ENCODE assay signal across 8 cellular contexts in genomic region chr1:52002038-52002917, GRCh38. TPM values are rescaled to one million over a fixed set of nuclear protein-coding genes. Genes with fewer than 3 reads are reported as not detected.
DNase-seq lines count a peak whose midpoint lies in the region; ATAC-seq, FAIRE-seq and TF ChIP-seq lines count a peak whose summit lies in the region.

No MANE protein-coding gene starts in this region.

- intact Hi-C loops in mammary epithelial cell (cut with micrococcal nuclease): loop anchor here (1.0 to 5.0 kb wide), 6 partner anchors 65 to 375 kb away; partner anchors contain the start of gene NRDC
- intact Hi-C loops in kidney (cut with DNase I): loop anchor here (10.0 kb wide), 1 partner anchor 97 kb away; no protein-coding TSS in a partner anchor

- no peaks in the 10 kb centered on the region for H3K27me3 ChIP-seq in SK-N-SH (ENCODE audit: insufficient read depth)
- no peaks in the 10 kb centered on the region for H3K27me3 ChIP-seq in mammary epithelial cell (ENCODE audit: insufficient read depth, low read length)

- dilution Hi-C loops in mammary epithelial cell (cut with HindIII; ENCODE audit: low sequenced_read_pairs): no loop called here

- TF ChIP-seq EP300 in SK-N-SH (IDR thresholded peaks at IDR 0.05; ENCODE audit: borderline replicate concordance in 1 of 2, low read depth in 1 of 2, low read length in 1 of 2): no peak

- BruUV-seq in mammary epithelial cell (replicated peaks; lab: Mats Ljungman, UMichigan): no TSS peak

- H3K9me3 ChIP-seq in SK-N-SH (no peaks in the 10 kb centered on the region), mammary epithelial cell (replicated peaks; ENCODE audit: insufficient read depth, low read length) (no peaks in the 10 kb centered on the region), kidney (ENCODE audit: control insufficient read depth in 1 of 2, low read length in 2 of 2) (no peaks in the 10 kb centered on the region)

- 47% methylated on average over 9 of the region's 9 CpGs for WGBS in SK-N-SH (ENCODE audit: low lambda C conversion rate)
- WGBS in mammary epithelial cell (ENCODE audit: low coverage, missing lambda C conversion rate): 54% methylated on average over 9 of the region's 9 CpGs

- H3K4me3 ChIP-seq in SK-N-SH (ENCODE audit: low read depth in 2 of 2, low read length in 1 of 2) (no peak overlapping the region), mammary epithelial cell (replicated peaks in 1 of 3; ENCODE audit: insufficient read depth in 1 of 3, low read depth in 2 of 3, low read length in 3 of 3) (no peak overlapping the region), kidney (ENCODE audit: low read length in 2 of 2) (no peak overlapping the region)

- in situ Hi-C loops in mammary epithelial cell (cut with MboI; ENCODE audit: low sequenced_read_pairs in 2 of 2): loop anchor here (5.0 kb wide), 2 partner anchors 95 to 105 kb away; no protein-coding TSS in a partner anchor

- H3K36me3 ChIP-seq in SK-N-SH (replicated peaks in 1 of 2; ENCODE audit: control insufficient read depth in 1 of 2, insufficient read depth in 2 of 2, low read length in 1 of 2) (no peaks in the 10 kb centered on the region), mammary epithelial cell (ENCODE audit: insufficient read depth, low read length) (no peaks in the 10 kb centered on the region), kidney (ENCODE audit: control insufficient read depth in 1 of 2, insufficient read depth in 2 of 2, low read length in 2 of 2) (no peaks in the 10 kb centered on the region)

- peaks cover 11% of the 10 kb centered on the region for H3F3A ChIP-seq in SK-N-SH (replicated peaks; ENCODE audit: insufficient read depth)

- H3K4me1 ChIP-seq in SK-N-SH (ENCODE audit: control insufficient read depth in 1 of 2, insufficient read depth in 2 of 2, low read depth in 1 of 2, low read length in 1 of 2): peaks cover 6 to 16% of the 10 kb centered on the region in 2 experiments; a peak in 2 of 4 replicates
- H3K4me1 ChIP-seq in mammary epithelial cell (ENCODE audit: insufficient read depth, low read length): peaks cover 11% of the 10 kb centered on the region
- H3K4me1 ChIP-seq in kidney (ENCODE audit: control insufficient read depth in 1 of 2, insufficient read depth in 1 of 2, low read depth in 1 of 2, low read length in 2 of 2): peaks cover 4 to 5% of the 10 kb centered on the region in 2 donors

- H3K79me2 ChIP-seq in SK-N-SH (ENCODE audit: insufficient read depth) (no peaks in the 10 kb centered on the region), mammary epithelial cell (ENCODE audit: insufficient read depth, low read length) (no peaks in the 10 kb centered on the region)

- TF ChIP-seq CTCF in SK-N-SH (IDR thresholded peaks at IDR 0.05): peak; percentile 95
- TF ChIP-seq CTCF in mammary epithelial cell (conservative IDR thresholded peaks at IDR 0.05 in 1 of 2, IDR thresholded peaks at IDR 0.05 in 1 of 2; ENCODE audit: extremely low read depth in 1 of 2, insufficient read depth in 1 of 2, low read depth in 1 of 2, low read length in 2 of 2): peak; percentile 92 to 97
- TF ChIP-seq CTCF in kidney (IDR thresholded peaks at IDR 0.05; ENCODE audit: borderline replicate concordance, extremely low read depth, insufficient read depth): peak; percentile 95

- H4K20me1 ChIP-seq in SK-N-SH (ENCODE audit: insufficient read depth) (no peaks in the 10 kb centered on the region), mammary epithelial cell (ENCODE audit: insufficient read depth, low read length) (no peaks in the 10 kb centered on the region)

- peak; percentile 97 for TF ChIP-seq RAD21 in SK-N-SH (IDR thresholded peaks at IDR 0.05; ENCODE audit: low read length)

- CTCF ChIA-PET in SK-N-SH (lab: Yijun Ruan, JAX): interaction anchor here (0.9 to 7.6 kb wide), 6 partner anchors 15 to 104 kb away, joined by 3 to 117 read pairs (median 3); no protein-coding TSS in a partner anchor
- CTCF ChIA-PET in mammary epithelial cell (lab: Charles Lee; ENCODE audit: low non-redundant PET): no interaction called here

- no peak overlapping the region for H3K9ac ChIP-seq in SK-N-SH
- no peak overlapping the region for H3K9ac ChIP-seq in mammary epithelial cell (ENCODE audit: insufficient read depth, low read length)
- H3K9ac ChIP-seq in kidney (ENCODE audit: low read length in 2 of 2): no peak overlapping the region

- ATAC-seq in HG02642 (IDR thresholded peaks at IDR 0.05; ENCODE audit: poor library complexity, unreplicated experiment): peak; percentile 71

- H2AFZ ChIP-seq in SK-N-SH (ENCODE audit: low read depth): no peak overlapping the region
- H2AFZ ChIP-seq in mammary epithelial cell (ENCODE audit: low read depth, low read length): no peak overlapping the region

- DNase-seq in activated gamma-delta T cell treated with Interleukin-2 at 50 U/mL for 16 hours (peak; percentile 53), activated gamma-delta T cell (lab: John Stamatoyannopoulos, UW) (no peak), NCI-H146 (lab: John Stamatoyannopoulos, UW) (peak; percentile 86), SK-N-SH (peak; percentile 79), mammary epithelial cell (peak; percentile 75), kidney (no peak)
- DNase-seq in stimulated activated CD4-positive, alpha-beta T cell treated with anti-CD3 and anti-CD28 coated beads, TNF-alpha, amount 100 ng/mL, for 48 hours (ENCODE audit: low read depth in 3 of 3): peak; percentile 5 to 76 (median 41)

- FAIRE-seq in kidney (lab: Jason Lieb, UNC): no peak

- POLR2A ChIA-PET in SK-N-SH (lab: Yijun Ruan, JAX): interaction anchor here (1.6 kb wide), 1 partner anchor 104 kb away, joined by 3 read pairs; no protein-coding TSS in a partner anchor

- H3K27ac ChIP-seq in SK-N-SH (ENCODE audit: low read depth in 2 of 2, low read length in 1 of 2) (no peak overlapping the region), mammary epithelial cell (ENCODE audit: insufficient read depth, low read depth, low read length) (no peak overlapping the region), kidney (ENCODE audit: low read depth in 2 of 2, low read length in 2 of 2) (no peak overlapping the region)

- H3K4me2 ChIP-seq in SK-N-SH (no peak overlapping the region), mammary epithelial cell (ENCODE audit: insufficient read depth, low read depth, low read length) (no peak overlapping the region)

- H3K9me2 ChIP-seq in SK-N-SH: no peaks in the 10 kb centered on the region

TF ChIP-seq in SK-N-SH, 30 proteins besides CTCF, POLR2A, EP300 and RAD21 (continues in another document):
- no peak for TF ChIP-seq GABPA (IDR thresholded peaks at IDR 0.05; ENCODE audit: low read depth)
- TF ChIP-seq SIN3A (IDR thresholded peaks at IDR 0.05; ENCODE audit: borderline replicate concordance, low read depth, low read length): 0 out of 2 replicates have a peak, but pooled peaks have one; percentile 11
- TF ChIP-seq SMC3 (IDR thresholded peaks at IDR 0.05; ENCODE audit: low read depth, low read length): peak; percentile 96
- no peak for TF ChIP-seq RFX5 (IDR thresholded peaks at IDR 0.05; ENCODE audit: low read length)
- TF ChIP-seq, protein P1, sequence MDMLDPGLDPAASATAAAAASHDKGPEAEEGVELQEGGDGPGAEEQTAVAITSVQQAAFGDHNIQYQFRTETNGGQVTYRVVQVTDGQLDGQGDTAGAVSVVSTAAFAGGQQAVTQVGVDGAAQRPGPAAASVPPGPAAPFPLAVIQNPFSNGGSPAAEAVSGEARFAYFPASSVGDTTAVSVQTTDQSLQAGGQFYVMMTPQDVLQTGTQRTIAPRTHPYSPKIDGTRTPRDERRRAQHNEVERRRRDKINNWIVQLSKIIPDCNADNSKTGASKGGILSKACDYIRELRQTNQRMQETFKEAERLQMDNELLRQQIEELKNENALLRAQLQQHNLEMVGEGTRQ (IDR thresholded peaks at IDR 0.05; ENCODE audit: borderline replicate concordance, low read depth, low read length): no peak
- TF ChIP-seq FOXM1 (IDR thresholded peaks at IDR 0.05; ENCODE audit: low read depth): no peak
- no peak for TF ChIP-seq NRF1 (IDR thresholded peaks at IDR 0.05; ENCODE audit: low read depth, low read length)
- no peak for TF ChIP-seq NFIC (IDR thresholded peaks at IDR 0.05; ENCODE audit: borderline replicate concordance)
- TF ChIP-seq FOXJ3 (CRISPR knock-in tag; IDR thresholded peaks at IDR 0.05): no peak
- no peak for TF ChIP-seq JUND (IDR thresholded peaks at IDR 0.05)
- TF ChIP-seq TEAD4 (IDR thresholded peaks at IDR 0.05; ENCODE audit: borderline replicate concordance, insufficient read depth): no peak

RNA-seq across cellular contexts. Expression of gene RAB3B, which starts 11.8 kb away (rescaled TPM):
- polyA plus RNA-seq in SK-N-SH (2012; rRNA removed) (10.2 and 12.4 TPM in 2 replicates), mammary epithelial cell (1.4 TPM), kidney (ENCODE audit: insufficient read depth, low read depth, low replicate concordance) (0.60 TPM)
- polyA plus RNA-seq in SK-N-SH (2012; cell fraction: cytosol; rRNA removed): 11.4 and 12.8 TPM in 2 replicates
- polyA plus RNA-seq in SK-N-SH (2012; cell fraction: nucleus; rRNA removed): 9.2 and 15.1 TPM in 2 replicates
- total RNA-seq in mammary epithelial cell (1 to 10 TPM in 1 of 2 donors, under 1 TPM in 1; 0.50 to 3.4 TPM), kidney (0.72 TPM)
- 6.9 TPM for polyA minus RNA-seq in mammary epithelial cell

RNA-seq across cellular contexts. Expression of gene KTI12, which starts 31.3 kb away (rescaled TPM):
- polyA plus RNA-seq in SK-N-SH (2012; rRNA removed) (13.7 and 13.9 TPM in 2 replicates), mammary epithelial cell (15.4 TPM), kidney (ENCODE audit: insufficient read depth, low read depth, low replicate concordance) (6.4 TPM)
- 9.9 and 10.8 TPM in 2 replicates for polyA plus RNA-seq in SK-N-SH (2012; cell fraction: cytosol; rRNA removed)
- polyA plus RNA-seq in SK-N-SH (2012; cell fraction: nucleus; rRNA removed): 12.3 and 14.0 TPM in 2 replicates
- total RNA-seq in mammary epithelial cell (10 to 100 TPM in 1 of 2 donors, 1 to 10 TPM in 1; 9.2 to 10.5 TPM), kidney (8.5 TPM)
- 6.4 TPM for polyA minus RNA-seq in mammary epithelial cell

RNA-seq across cellular contexts. Expression of gene TXNDC12, which starts 52.7 kb away (rescaled TPM):
- 37.2 and 42.2 TPM in 2 replicates for polyA plus RNA-seq in SK-N-SH (2012; rRNA removed)
- 49.5 and 55.8 TPM in 2 replicates for polyA plus RNA-seq in SK-N-SH (2012; cell fraction: cytosol; rRNA removed)
- polyA plus RNA-seq in SK-N-SH (2012; cell fraction: nucleus; rRNA removed): 13.9 and 25.5 TPM in 2 replicates
- total RNA-seq in mammary epithelial cell: 10 to 100 TPM; 40.7 to 56.5 TPM
- 29.8 TPM for polyA plus RNA-seq in mammary epithelial cell
- polyA minus RNA-seq in mammary epithelial cell: 7.4 TPM
- 46.0 TPM for total RNA-seq in kidney
- polyA plus RNA-seq in kidney (ENCODE audit: insufficient read depth, low read depth, low replicate concordance): 40.5 TPM

RNA-seq across cellular contexts. Expression of gene BTF3L4, which starts 53.8 kb away (rescaled TPM):
- polyA plus RNA-seq in SK-N-SH (2012; rRNA removed) (26.1 and 40.3 TPM in 2 replicates), mammary epithelial cell (27.7 TPM), kidney (ENCODE audit: insufficient read depth, low read depth, low replicate concordance) (45.3 TPM)
- 48.0 and 67.3 TPM in 2 replicates for polyA plus RNA-seq in SK-N-SH (2012; cell fraction: cytosol; rRNA removed)
- 8.5 and 23.7 TPM in 2 replicates for polyA plus RNA-seq in SK-N-SH (2012; cell fraction: nucleus; rRNA removed)
- total RNA-seq in mammary epithelial cell (10 to 100 TPM; 53.7 to 63.2 TPM), kidney (41.5 TPM)
- polyA minus RNA-seq in mammary epithelial cell: 26.4 TPM

Comparison
In these comparisons a context has a peak if more than half of its experiments do, and no peak if none do; other contexts are left out.
1. DNase-seq: peak in activated gamma-delta T cell treated with Interleukin-2 at 50 U/mL for 16 hours (single experiment), NCI-H146 (single experiment), SK-N-SH (single experiment), mammary epithelial cell (single experiment) and stimulated activated CD4-positive, alpha-beta T cell treated with anti-CD3 and anti-CD28 coated beads, TNF-alpha, amount 100 ng/mL, for 48 hours (3 of 3); none in activated gamma-delta T cell (single experiment) and kidney (single experiment).
2. Peak in every context shown above with its lines, with median percentiles within 50 percentile points of each other: CTCF ChIP-seq.